Comparison of ENCODE assay signal across 9 cellular contexts in the genomic region with DNA sequence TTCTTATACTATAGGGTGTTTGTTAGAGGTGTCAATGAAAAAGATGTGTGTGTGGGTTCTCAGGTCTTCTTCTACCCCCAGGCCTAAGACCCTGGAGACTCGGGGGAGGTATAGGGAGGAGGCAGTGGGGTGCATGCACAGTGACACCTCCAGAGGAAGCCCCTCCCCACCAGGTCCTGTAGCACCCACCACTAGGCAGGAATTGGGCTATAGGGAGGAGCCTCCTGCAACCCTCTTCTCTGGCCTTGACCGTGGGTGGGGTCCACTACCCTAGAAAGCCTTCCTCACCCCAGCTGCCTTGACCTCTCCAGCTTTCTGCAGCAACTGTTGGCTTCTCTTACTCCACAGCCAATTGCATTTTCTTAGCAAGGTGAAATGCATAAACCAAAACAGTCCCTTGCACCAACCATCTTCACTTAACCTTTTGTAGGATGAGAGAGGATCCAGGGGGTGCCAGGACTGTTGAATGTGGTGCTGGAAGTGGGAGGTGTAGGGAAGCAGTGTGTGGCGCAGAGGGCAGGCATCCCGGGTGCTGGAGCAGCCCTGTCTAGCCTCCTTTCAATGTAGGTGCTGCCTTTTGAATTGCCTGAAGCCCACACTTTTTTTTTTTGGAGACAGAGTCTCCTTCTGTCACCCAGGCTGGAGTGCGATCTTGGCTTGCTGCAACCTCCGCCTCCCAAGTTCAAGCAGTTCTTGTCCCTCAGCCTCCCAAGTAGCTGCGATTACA.
DNase-seq lines count a peak whose midpoint lies in the region; ATAC-seq and TF ChIP-seq lines count a peak whose summit lies in the region.
"Had no signal": no experiment of that assay in that cellular context is flagged by ENCODE, and none has a peak within 500 bp of the region (broad histone marks: within the 10 kb centered on the region; RNA-seq: fewer than 3 reads in every experiment).

No MANE protein-coding gene starts in this region.

- no peak overlapping the region for H3K4me3 Mint-ChIP-seq in T-cell
- H3K4me3 Mint-ChIP-seq: activated naive CD8-positive, alpha-beta T cell had no signal

- H3K4me2 ChIP-seq in PC-9 = no peak overlapping the region

- H3K36me3 ChIP-seq in heart right ventricle = peaks cover 0 to 52% (median 20%) of the 10 kb centered on the region in 9 donors
- no peaks in the 10 kb centered on the region for H3K36me3 ChIP-seq in PC-9 (ENCODE audit: low read depth)
- H3K36me3 ChIP-seq in right lobe of liver = peaks cover 0 to 14% (median 7%) of the 10 kb centered on the region in 4 donors
- H3K36me3 ChIP-seq in vagina = peaks cover 0 to 17% of the 10 kb centered on the region in 2 donors

- H3K9me3 Mint-ChIP-seq in T-cell = no peaks in the 10 kb centered on the region

- BruUV-seq in PC-9 (replicated peaks; lab: Mats Ljungman, UMichigan) = TSS peak; percentile 15

- H3K27me3 ChIP-seq in heart right ventricle (no peaks in the 10 kb centered on the region), PC-9 (ENCODE audit: insufficient read depth, low read depth) (no peaks in the 10 kb centered on the region), right lobe of liver (no peaks in the 10 kb centered on the region), vagina (no peaks in the 10 kb centered on the region)

- H4K20me1 ChIP-seq in PC-9 (ENCODE audit: insufficient read depth) = no peaks in the 10 kb centered on the region

- H3K9me2 ChIP-seq in PC-9 (ENCODE audit: insufficient read depth) = no peaks in the 10 kb centered on the region

- no peaks in the 10 kb centered on the region; the same call in 1 of the 2 replicates for H3F3A ChIP-seq in PC-9 (ENCODE audit: insufficient read depth, low read depth)

- POLR2A ChIA-PET in PC-9 (lab: Charles Lee; ENCODE audit: unreplicated experiment) = interaction anchor here (0.6 to 0.7 kb wide), 4 partner anchors 10 to 442 kb away, joined by 3 read pairs; partner anchors contain the start of gene SLC31A2
- POLR2A ChIA-PET in T-cell (lab: Charles Lee) = interaction anchor here in 1 of 2 donors (0.6 kb wide), 1 partner anchor 21 kb away, joined by 4 read pairs; no protein-coding TSS in a partner anchor

- ATAC-seq in heart right ventricle (no peak), left cardiac atrium (no peak), right lobe of liver (no peak), T-cell (replicated peaks in 1 of 4) (no peak)

- 70 to 71% methylated on average over 7 of the region's 7 CpGs for WGBS in heart right ventricle, 2 donors
- WGBS in right lobe of liver (ENCODE audit: insufficient coverage, low coverage, low lambda C conversion rate, missing lambda C conversion rate) = 0% methylated on average over 2 of the region's 7 CpGs

- H3K27ac ChIP-seq in heart right ventricle = peak overlapping the region in 8 of 10 donors; percentile 57 to 98 (median 94)
- H3K27ac ChIP-seq in PC-9 = no peak overlapping the region
- no peak overlapping the region for H3K27ac ChIP-seq in right lobe of liver
- peak overlapping the region; percentile 18 for H3K27ac ChIP-seq in vagina

- TF ChIP-seq CTCF in heart right ventricle (IDR thresholded peaks at IDR 0.05) = no peak
- peak; percentile 11; the same call in 1 of the 2 replicates for TF ChIP-seq CTCF in PC-9 (conservative IDR thresholded peaks at IDR 0.05)
- TF ChIP-seq CTCF in right lobe of liver (IDR thresholded peaks at IDR 0.05) = no peak
- TF ChIP-seq CTCF in vagina (IDR thresholded peaks at IDR 0.05) = no peak

- no peaks in the 10 kb centered on the region for H3K9me3 ChIP-seq in heart right ventricle
- no peaks in the 10 kb centered on the region for H3K9me3 ChIP-seq in PC-9 (ENCODE audit: insufficient read depth, low read depth)
- H3K9me3 ChIP-seq in right lobe of liver = no peaks in the 10 kb centered on the region
- no peaks in the 10 kb centered on the region for H3K9me3 ChIP-seq in vagina

- no peak for DNase-seq in heart right ventricle
- DNase-seq in left cardiac atrium = no peak
- DNase-seq in PC-9 = no peak
- peak in 2 of 3 donors; percentile 32 to 45 for DNase-seq in right lobe of liver
- DNase-seq in vagina (ENCODE audit: extremely low spot score in 2 of 2) = no peak
- no peak for DNase-seq in hippocampal formation (lab: John Stamatoyannopoulos, UW)
- no peak for DNase-seq in T-cell
- no peak for DNase-seq in NK-92 treated with Interleukin-12 subunit alpha and Interleukin-12 subunit beta, amount 100 ng/mL, for 24 hours (lab: John Stamatoyannopoulos, UW)

- H3K4me1 ChIP-seq in heart right ventricle (peaks cover 40 to 94% (median 87%) of the 10 kb centered on the region in 9 donors), PC-9 (replicated peaks; ENCODE audit: insufficient read depth) (no peaks in the 10 kb centered on the region), right lobe of liver (peaks cover 0 to 41% (median 12%) of the 10 kb centered on the region in 4 donors), vagina (peaks cover 57% of the 10 kb centered on the region)

- no peak overlapping the region for H3K27ac Mint-ChIP-seq in T-cell

- CTCF ChIA-PET in PC-9 (lab: Charles Lee) (interaction anchor here (0.6 to 2.6 kb wide), 10 partner anchors 10 to 1103 kb away, joined by 3 to 59 read pairs (median 4); partner anchors contain the start of gene CDC26), T-cell (lab: Charles Lee) (interaction anchor here (0.6 to 1.7 kb wide), 7 partner anchors 9 to 146 kb away, joined by 3 to 9 read pairs (median 7); no protein-coding TSS in a partner anchor)

- H3K79me2 ChIP-seq in PC-9 (ENCODE audit: low read depth) = no peaks in the 10 kb centered on the region

- intact Hi-C loops in heart right ventricle (cut with DNase I) (loop anchor here (1.0 to 10.0 kb wide), 8 partner anchors 63 to 370 kb away; partner anchors contain the start of genes ALAD (in 1 of the 10), CDC26 (in 1 of the 10), FKBP15 (in 1 of the 10) and PRPF4 (in 1 of the 10)), left cardiac atrium (cut with DNase I) (loop anchor here in 1 of 2 donors (1.0 kb wide), 1 partner anchor 63 kb away; no protein-coding TSS in a partner anchor), PC-9 (cut with micrococcal nuclease; ENCODE audit: unreplicated experiment) (loop anchor here (1.0 to 5.0 kb wide), 4 partner anchors 63 to 420 kb away; partner anchors contain the start of genes CDC26 and PRPF4), right lobe of liver (cut with DNase I) (loop anchor here in 1 of 2 donors (5.0 kb wide), 1 partner anchor 65 kb away; no protein-coding TSS in a partner anchor), vagina (cut with DNase I) (loop anchor here (2.0 kb wide), 1 partner anchor 63 kb away; no protein-coding TSS in a partner anchor)

- H3K27me3 Mint-ChIP-seq in T-cell = no peaks in the 10 kb centered on the region
- H3K27me3 Mint-ChIP-seq: activated naive CD8-positive, alpha-beta T cell had no signal

- H3K4me3 ChIP-seq in heart right ventricle = no peak overlapping the region
- no peak overlapping the region for H3K4me3 ChIP-seq in PC-9
- no peak overlapping the region for H3K4me3 ChIP-seq in right lobe of liver
- H3K4me3 ChIP-seq in vagina = no peak overlapping the region

- TF ChIP-seq POLR2A in right lobe of liver (IDR thresholded peaks at IDR 0.05) (no peak), vagina (IDR thresholded peaks at IDR 0.05) (no peak)

- no peak overlapping the region for H2AFZ ChIP-seq in PC-9

- peaks cover 35% of the 10 kb centered on the region for H3K36me3 Mint-ChIP-seq in T-cell
- H3K36me3 Mint-ChIP-seq: activated naive CD8-positive, alpha-beta T cell had no signal

- peaks cover 17 to 37% (median 19%) of the 10 kb centered on the region in 3 donors for H3K4me1 Mint-ChIP-seq in T-cell

Comparison
In these comparisons a context has a peak if more than half of its experiments do, and no peak if none do; other contexts are left out.
1. DNase-seq: peak in right lobe of liver (2 of 3); none in heart right ventricle (0 of 2), left cardiac atrium (single experiment), PC-9 (0 of 2), vagina (0 of 2), hippocampal formation (0 of 2), T-cell (0 of 34) and NK-92 treated with Interleukin-12 subunit alpha and Interleukin-12 subunit beta, amount 100 ng/mL, for 24 hours (single experiment).
2. H3K27ac ChIP-seq: peak in heart right ventricle (8 of 10) and vagina (single experiment); none in PC-9 (single experiment) and right lobe of liver (0 of 3).